Comparison of ENCODE assay signal across 19 cellular contexts in the genomic region with DNA sequence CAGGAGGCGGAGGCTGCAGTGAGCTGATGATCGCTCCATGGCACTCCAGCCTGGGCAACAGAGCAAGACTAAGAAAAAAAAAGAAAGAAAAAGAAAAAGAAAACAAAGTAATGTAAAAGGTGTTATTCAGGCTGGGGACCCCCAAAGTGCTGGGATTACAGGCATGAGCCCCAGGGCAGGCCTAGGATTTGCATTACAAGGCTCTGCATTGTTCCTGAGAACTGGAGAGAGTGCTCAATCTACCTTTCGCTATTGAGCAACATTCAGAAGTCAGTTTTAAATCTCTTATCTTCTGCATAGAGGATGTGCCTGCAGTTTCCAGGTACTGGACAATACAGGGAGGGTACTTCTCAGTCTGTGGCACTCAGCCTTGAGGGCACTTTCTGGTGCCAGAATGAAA. TPM values are rescaled to one million over a fixed set of nuclear protein-coding genes. Genes with fewer than 3 reads are reported as not detected.
"Had no signal": no experiment of that assay in that cellular context is flagged by ENCODE, and none has a peak within 500 bp of the region (broad histone marks: within the 10 kb centered on the region; RNA-seq: fewer than 3 reads in every experiment).

No MANE protein-coding gene starts in this region.

RNA-seq across cellular contexts. Expression of a gene that starts 34.5 kb away (rescaled TPM):
- total RNA-seq: activated naive CD4-positive, alpha-beta T cell treated with anti-CD3 and anti-CD28 coated beads for 36 hours; activated naive CD4-positive, alpha-beta T cell treated with anti-CD3 and anti-CD28 coated beads, Interleukin-2, amount 50 U/mL, for 72 hours; activated naive CD8-positive, alpha-beta T cell treated with anti-CD3 and anti-CD28 coated beads for 36 hours; activated naive CD8-positive, alpha-beta T cell treated with anti-CD3 and anti-CD28 coated beads, Interleukin-2, amount 10 ng/mL, durations not matched to agents 7 days and 5 days; activated T-cell treated with anti-CD3 and anti-CD28 coated beads, Interleukin-2, amount 50 U/mL, for 4 hours; activated T-cell treated with anti-CD3 and anti-CD28 coated beads, Interleukin-2, amount 50 U/mL, for 72 hours; activated T-helper 1 cell treated with anti-CD3 and anti-CD28 coated beads, Interleukin-12 subunit alpha, Interleukin-12 subunit beta, Interleukin-2, Interleukin-4 antibody, amounts not matched to agents 30 ng/mL and 10 ng/mL and 1 ng/mL, durations not matched to agents 14 hours and 24 hours and 36 hours; activated T-helper 17 cell treated with anti-CD3 and anti-CD28 coated beads, Interleukin-2, amount 50 U/mL, for 72 hours; activated T-helper 2 cell treated with anti-CD3 and anti-CD28 coated beads, Interferon-gamma antibody, Interleukin-2, Interleukin-4, amounts not matched to agents 10 μg/mL and 5 μg/mL and 100 μg/mL, durations not matched to agents 14 hours and 24 hours and 36 hours; adrenal gland; aorta; ascending aorta; astrocyte; body of pancreas; breast epithelium; bronchial epithelial cell; cardiac muscle cell; cerebellum; chondrocyte had no signal
- polyA plus RNA-seq: adrenal gland, aorta, cardiac muscle cell had no signal
